ENCODE assay signal across 9 cellular contexts in genomic region chr9:106892632-106893031, GRCh38. TPM values are rescaled to one million over a fixed set of nuclear protein-coding genes. Genes with fewer than 3 reads are reported as not detected.
A peak's percentile ranks its signal among the peaks of the same experiment; 100 is the strongest.
DNase-seq lines count a peak whose midpoint lies in the region; ATAC-seq and TF ChIP-seq lines count a peak whose summit lies in the region.
"Had no signal": no experiment of that assay in that cellular context is flagged by ENCODE, and none has a peak within 500 bp of the region (broad histone marks: within the 10 kb centered on the region; RNA-seq: fewer than 3 reads in every experiment).

No MANE protein-coding gene starts in this region.

- no peak for TF ChIP-seq POLR2A in ovary (IDR thresholded peaks at IDR 0.05)

- TF ChIP-seq EP300 in SK-N-SH (IDR thresholded peaks at IDR 0.05; ENCODE audit: borderline replicate concordance in 1 of 2, low read depth in 1 of 2, low read length in 1 of 2) = peak; percentile 27 to 78; a peak in 2 of 4 replicates
- no peak for TF ChIP-seq EP300 in ovary (IDR thresholded peaks at IDR 0.05)

- TF ChIP-seq RAD21 in SK-N-SH (IDR thresholded peaks at IDR 0.05; ENCODE audit: low read length) = no peak

- no peaks in the 10 kb centered on the region for H3K9me2 ChIP-seq in SK-N-SH

- H3K27me3 ChIP-seq in SK-N-SH (ENCODE audit: insufficient read depth) (no peaks in the 10 kb centered on the region), ovary (no peaks in the 10 kb centered on the region)

- peaks cover 63% of the 10 kb centered on the region for H3K79me2 ChIP-seq in SK-N-SH (ENCODE audit: insufficient read depth)

- H2AFZ ChIP-seq in SK-N-SH (ENCODE audit: low read depth) = no peak overlapping the region

- H3K9me3 ChIP-seq in SK-N-SH = no peaks in the 10 kb centered on the region
- H3K9me3 ChIP-seq in ovary = no peaks in the 10 kb centered on the region

- H4K20me1 ChIP-seq in SK-N-SH (ENCODE audit: insufficient read depth) = no peaks in the 10 kb centered on the region

- H3K4me1 ChIP-seq in SK-N-SH (ENCODE audit: control insufficient read depth in 1 of 2, insufficient read depth in 2 of 2, low read depth in 1 of 2, low read length in 1 of 2) (peaks cover 15 to 29% of the 10 kb centered on the region in 2 experiments), ovary (ENCODE audit: insufficient read depth) (peaks cover 31% of the 10 kb centered on the region)

- CTCF ChIA-PET in SK-N-SH (lab: Yijun Ruan, JAX) = interaction anchor here (0.9 to 1.2 kb wide), 2 partner anchors 13 to 31 kb away, joined by 3 read pairs; no protein-coding TSS in a partner anchor

- H3K4me2 ChIP-seq in SK-N-SH = peak overlapping the region; percentile 69

- no peak for TF ChIP-seq CTCF in SK-N-SH (IDR thresholded peaks at IDR 0.05)
- TF ChIP-seq CTCF in ovary (IDR thresholded peaks at IDR 0.05) = no peak

- POLR2A ChIA-PET in SK-N-SH (lab: Yijun Ruan, JAX) = no interaction called here

- intact Hi-C loops in ovary (cut with DNase I) = loop anchor here in 1 of 4 donors (10.0 kb wide), 1 partner anchor 852 kb away; no protein-coding TSS in a partner anchor

- peaks cover 26% of the 10 kb centered on the region for H3F3A ChIP-seq in SK-N-SH (replicated peaks; ENCODE audit: insufficient read depth)

- peak overlapping the region in 1 of 2 experiments; percentile 6; a peak in 1 of 4 replicates for H3K4me3 ChIP-seq in SK-N-SH (ENCODE audit: low read depth in 2 of 2, low read length in 1 of 2)
- H3K4me3 ChIP-seq in ovary = no peak overlapping the region

- peak overlapping the region; percentile 41; the same call in 1 of the 2 replicates for H3K9ac ChIP-seq in SK-N-SH

- H3K27ac ChIP-seq in SK-N-SH (ENCODE audit: low read depth in 2 of 2, low read length in 1 of 2) (peak overlapping the region; percentile 77 to 95), ovary (peak overlapping the region in 1 of 2 donors; percentile 33)

- ATAC-seq in HG02642 (IDR thresholded peaks at IDR 0.05; ENCODE audit: poor library complexity, unreplicated experiment) (no peak), HG03196 (IDR thresholded peaks at IDR 0.05; ENCODE audit: unreplicated experiment) (no peak)
- ATAC-seq: stimulated activated naive CD8-positive, alpha-beta T cell treated with anti-CD3 and anti-CD28 coated beads, Interleukin-15, amount 100 ng/mL, for 72 hours had no signal

- no peaks in the 10 kb centered on the region for H3K36me3 ChIP-seq in SK-N-SH (replicated peaks in 1 of 2; ENCODE audit: control insufficient read depth in 1 of 2, insufficient read depth in 2 of 2, low read length in 1 of 2)
- H3K36me3 ChIP-seq in ovary = no peaks in the 10 kb centered on the region

- 12% methylated on average over 4 of the region's 4 CpGs for WGBS in SK-N-SH (ENCODE audit: low lambda C conversion rate)
- WGBS in ovary, 3 donors = 57 to 62% (median 62%) methylated on average over 4 of the region's 4 CpGs

- DNase-seq in ELR (ENCODE audit: low read depth) (peak; percentile 100), SK-N-SH (peak; percentile 48), glomerular endothelial cell (ENCODE audit: extremely low read depth, low read depth, low spot score) (peak; percentile 52), ovary (peak in 4 of 5 donors; percentile 39 to 72 (median 58)), COR-L47 (lab: John Stamatoyannopoulos, UW) (no peak), cerebellum (ENCODE audit: low spot score) (no peak)
- DNase-seq: stimulated activated naive CD8-positive, alpha-beta T cell treated with anti-CD3 and anti-CD28 coated beads, Interleukin-15, amount 100 ng/mL, for 72 hours had no signal

TF ChIP-seq in SK-N-SH, 30 proteins besides CTCF, POLR2A, EP300 and RAD21 (continues in another document):
- peak; percentile 55; the same call in 1 of the 2 replicates for TF ChIP-seq MAX (IDR thresholded peaks at IDR 0.05; ENCODE audit: low read depth)
- no peak for TF ChIP-seq RFX5 (IDR thresholded peaks at IDR 0.05; ENCODE audit: low read length)
- no peak for TF ChIP-seq FOXJ3 (CRISPR knock-in tag; IDR thresholded peaks at IDR 0.05)
- TF ChIP-seq TEAD4 (IDR thresholded peaks at IDR 0.05; ENCODE audit: borderline replicate concordance, insufficient read depth) = peak; percentile 97
- TF ChIP-seq JUND (IDR thresholded peaks at IDR 0.05) = peak; percentile 98
- no peak for TF ChIP-seq MXI1 (IDR thresholded peaks at IDR 0.05; ENCODE audit: low read depth, low read length)
- no peak for TF ChIP-seq SMC3 (IDR thresholded peaks at IDR 0.05; ENCODE audit: low read depth, low read length)
- TF ChIP-seq POLR2AphosphoS5 (IDR thresholded peaks at IDR 0.05; ENCODE audit: low read depth, low read length) = no peak; the same call in 1 of the 2 replicates
- TF ChIP-seq EZH2phosphoT487 (IDR thresholded peaks at IDR 0.05; ENCODE audit: borderline replicate concordance, low read depth) = no peak
- TF ChIP-seq GATA2 (CRISPR knock-in tag; IDR thresholded peaks at IDR 0.05) = no peak
- peak; percentile 93 for TF ChIP-seq FOSL2 (IDR thresholded peaks at IDR 0.05; ENCODE audit: borderline replicate concordance, low read depth)
- peak; percentile 49; the same call in 1 of the 2 replicates for TF ChIP-seq NFIC (IDR thresholded peaks at IDR 0.05; ENCODE audit: borderline replicate concordance)
- TF ChIP-seq SIN3A (IDR thresholded peaks at IDR 0.05; ENCODE audit: borderline replicate concordance, low read depth, low read length) = peak; percentile 74; the same call in 1 of the 2 replicates
- TF ChIP-seq TAF1 (IDR thresholded peaks at IDR 0.05; ENCODE audit: borderline replicate concordance, low read depth, low read length) = no peak
- 0 out of 2 replicates have a peak, but pooled peaks have one; percentile 20 for TF ChIP-seq MEF2A (IDR thresholded peaks at IDR 0.05; ENCODE audit: borderline replicate concordance, low read depth)
- no peak for TF ChIP-seq IRF3 (IDR thresholded peaks at IDR 0.05; ENCODE audit: low read depth, low read length)
- TF ChIP-seq GABPA (IDR thresholded peaks at IDR 0.05; ENCODE audit: low read depth) = no peak
- 0 out of 2 replicates have a peak, but pooled peaks have one; percentile 11 for TF ChIP-seq USF1 (IDR thresholded peaks at IDR 0.05; ENCODE audit: borderline replicate concordance, low read depth)
- no peak for TF ChIP-seq RCOR1 (IDR thresholded peaks at IDR 0.05; ENCODE audit: low read length)
- no peak for TF ChIP-seq CHD2 (IDR thresholded peaks at IDR 0.05; ENCODE audit: low read length, partially characterized antibody)
- peak; percentile 67 for TF ChIP-seq RXRA (IDR thresholded peaks at IDR 0.05; ENCODE audit: borderline replicate concordance, low read depth)
- peak; percentile 70; the same call in 1 of the 2 replicates for TF ChIP-seq ZBTB33 (IDR thresholded peaks at IDR 0.05; ENCODE audit: borderline replicate concordance, low read depth)
- peak; percentile 61 for TF ChIP-seq PBX3 (IDR thresholded peaks at IDR 0.05)
- no peak for TF ChIP-seq NRF1 (IDR thresholded peaks at IDR 0.05; ENCODE audit: low read depth, low read length)
- no peak for TF ChIP-seq FOXM1 (IDR thresholded peaks at IDR 0.05; ENCODE audit: low read depth)

RNA-seq across cellular contexts. Expression of gene ZNF462, which starts 29.7 kb away (rescaled TPM):
- polyA plus RNA-seq in SK-N-SH (2012; rRNA removed) = 5.2 and 5.5 TPM in 2 replicates
- 3.4 and 3.8 TPM in 2 replicates for polyA plus RNA-seq in SK-N-SH (2012; cell fraction: cytosol; rRNA removed)
- 6.8 and 10.0 TPM in 2 replicates for polyA plus RNA-seq in SK-N-SH (2012; cell fraction: nucleus; rRNA removed)
- 10.4 and 13.7 TPM in 2 replicates for total RNA-seq in glomerular endothelial cell
- 10 to 100 TPM; 22.1 to 87.6 (median 54.4) TPM for total RNA-seq in ovary
- polyA plus RNA-seq in ovary = 1 to 10 TPM; 5.8 to 7.4 TPM
- total RNA-seq in cerebellum = 102 TPM

Comparison
In these comparisons a context has a peak if more than half of its experiments do, and no peak if none do; other contexts are left out.
1. DNase-seq: peak in ELR (single experiment), SK-N-SH (single experiment), glomerular endothelial cell (single experiment) and ovary (4 of 5); none in COR-L47 (single experiment) and cerebellum (single experiment).